In genomic region chr14:105045710-105046326, GRCh38 we compare ENCODE assay signal across 1 cellular context.
TF ChIP-seq lines count a peak whose summit lies in the region.

No MANE protein-coding gene starts in this region.

TF ChIP-seq in HEK293, 187 proteins besides CTCF, POLR2A, EP300 and RAD21 (continued from another document):
- TF ChIP-seq ZFP3 (tag by site-specific recombination; IDR thresholded peaks at IDR 0.05; ENCODE audit: low read depth) (no peak), BCL11A (tag by site-specific recombination; IDR thresholded peaks at IDR 0.05; ENCODE audit: low read depth) (no peak), MZF1 (tag by site-specific recombination; IDR thresholded peaks at IDR 0.05; ENCODE audit: borderline replicate concordance) (no peak), FEZF1 (tag by site-specific recombination; IDR thresholded peaks at IDR 0.05) (no peak), ZBTB17 (tag by site-specific recombination; IDR thresholded peaks at IDR 0.05) (no peak), ZNF558 (tag by site-specific recombination; IDR thresholded peaks at IDR 0.05) (no peak), ZNF211 (tag by site-specific recombination; IDR thresholded peaks at IDR 0.05; ENCODE audit: low read depth) (no peak), ZNF280D (tag by site-specific recombination; IDR thresholded peaks at IDR 0.05) (no peak), GLIS1 (tag by site-specific recombination; IDR thresholded peaks at IDR 0.05) (peak; percentile 44; the same call in 1 of the 2 replicates), ZNF626 (tag by site-specific recombination; IDR thresholded peaks at IDR 0.05) (no peak), KLF17 (tag by site-specific recombination; IDR thresholded peaks at IDR 0.05) (peak; percentile 86), ZNF670 (tag by site-specific recombination; IDR thresholded peaks at IDR 0.05; ENCODE audit: low read depth) (no peak), ZBTB1 (tag by site-specific recombination; IDR thresholded peaks at IDR 0.05) (no peak), ZNF449 (tag by site-specific recombination; IDR thresholded peaks at IDR 0.05) (no peak), ZNF214 (tag by site-specific recombination; IDR thresholded peaks at IDR 0.05; ENCODE audit: borderline replicate concordance) (no peak), ZNF366 (tag by site-specific recombination; conservative IDR thresholded peaks at IDR 0.05) (no peak), INSM2 (tag by site-specific recombination; IDR thresholded peaks at IDR 0.05) (no peak), HIC1 (tag by site-specific recombination; IDR thresholded peaks at IDR 0.05) (no peak), YY2 (tag by site-specific recombination; IDR thresholded peaks at IDR 0.05) (no peak), TRIM28 (IDR thresholded peaks at IDR 0.05; ENCODE audit: borderline replicate concordance, low read length) (no peak), ZNF24 (tag by site-specific recombination; IDR thresholded peaks at IDR 0.05) (no peak)
- TF ChIP-seq, protein P1, sequence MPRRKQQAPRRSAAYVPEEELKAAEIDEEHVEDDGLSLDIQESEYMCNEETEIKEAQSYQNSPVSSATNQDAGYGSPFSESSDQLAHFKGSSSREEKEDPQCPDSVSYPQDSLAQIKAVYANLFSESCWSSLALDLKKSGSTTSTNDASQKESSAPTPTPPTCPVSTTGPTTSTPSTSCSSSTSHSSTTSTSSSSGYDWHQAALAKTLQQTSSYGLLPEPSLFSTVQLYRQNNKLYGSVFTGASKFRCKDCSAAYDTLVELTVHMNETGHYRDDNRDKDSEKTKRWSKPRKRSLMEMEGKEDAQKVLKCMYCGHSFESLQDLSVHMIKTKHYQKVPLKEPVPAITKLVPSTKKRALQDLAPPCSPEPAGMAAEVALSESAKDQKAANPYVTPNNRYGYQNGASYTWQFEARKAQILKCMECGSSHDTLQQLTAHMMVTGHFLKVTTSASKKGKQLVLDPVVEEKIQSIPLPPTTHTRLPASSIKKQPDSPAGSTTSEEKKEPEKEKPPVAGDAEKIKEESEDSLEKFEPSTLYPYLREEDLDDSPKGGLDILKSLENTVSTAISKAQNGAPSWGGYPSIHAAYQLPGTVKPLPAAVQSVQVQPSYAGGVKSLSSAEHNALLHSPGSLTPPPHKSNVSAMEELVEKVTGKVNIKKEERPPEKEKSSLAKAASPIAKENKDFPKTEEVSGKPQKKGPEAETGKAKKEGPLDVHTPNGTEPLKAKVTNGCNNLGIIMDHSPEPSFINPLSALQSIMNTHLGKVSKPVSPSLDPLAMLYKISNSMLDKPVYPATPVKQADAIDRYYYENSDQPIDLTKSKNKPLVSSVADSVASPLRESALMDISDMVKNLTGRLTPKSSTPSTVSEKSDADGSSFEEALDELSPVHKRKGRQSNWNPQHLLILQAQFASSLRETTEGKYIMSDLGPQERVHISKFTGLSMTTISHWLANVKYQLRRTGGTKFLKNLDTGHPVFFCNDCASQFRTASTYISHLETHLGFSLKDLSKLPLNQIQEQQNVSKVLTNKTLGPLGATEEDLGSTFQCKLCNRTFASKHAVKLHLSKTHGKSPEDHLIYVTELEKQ (tag by site-specific recombination; IDR thresholded peaks at IDR 0.05; ENCODE audit: borderline replicate concordance) = no peak
- TF ChIP-seq, protein P2, sequence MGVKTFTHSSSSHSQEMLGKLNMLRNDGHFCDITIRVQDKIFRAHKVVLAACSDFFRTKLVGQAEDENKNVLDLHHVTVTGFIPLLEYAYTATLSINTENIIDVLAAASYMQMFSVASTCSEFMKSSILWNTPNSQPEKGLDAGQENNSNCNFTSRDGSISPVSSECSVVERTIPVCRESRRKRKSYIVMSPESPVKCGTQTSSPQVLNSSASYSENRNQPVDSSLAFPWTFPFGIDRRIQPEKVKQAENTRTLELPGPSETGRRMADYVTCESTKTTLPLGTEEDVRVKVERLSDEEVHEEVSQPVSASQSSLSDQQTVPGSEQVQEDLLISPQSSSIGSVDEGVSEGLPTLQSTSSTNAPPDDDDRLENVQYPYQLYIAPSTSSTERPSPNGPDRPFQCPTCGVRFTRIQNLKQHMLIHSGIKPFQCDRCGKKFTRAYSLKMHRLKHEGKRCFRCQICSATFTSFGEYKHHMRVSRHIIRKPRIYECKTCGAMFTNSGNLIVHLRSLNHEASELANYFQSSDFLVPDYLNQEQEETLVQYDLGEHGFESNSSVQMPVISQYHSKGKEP (tag by site-specific recombination; IDR thresholded peaks at IDR 0.05) = peak; percentile 63
- TF ChIP-seq, protein P3, sequence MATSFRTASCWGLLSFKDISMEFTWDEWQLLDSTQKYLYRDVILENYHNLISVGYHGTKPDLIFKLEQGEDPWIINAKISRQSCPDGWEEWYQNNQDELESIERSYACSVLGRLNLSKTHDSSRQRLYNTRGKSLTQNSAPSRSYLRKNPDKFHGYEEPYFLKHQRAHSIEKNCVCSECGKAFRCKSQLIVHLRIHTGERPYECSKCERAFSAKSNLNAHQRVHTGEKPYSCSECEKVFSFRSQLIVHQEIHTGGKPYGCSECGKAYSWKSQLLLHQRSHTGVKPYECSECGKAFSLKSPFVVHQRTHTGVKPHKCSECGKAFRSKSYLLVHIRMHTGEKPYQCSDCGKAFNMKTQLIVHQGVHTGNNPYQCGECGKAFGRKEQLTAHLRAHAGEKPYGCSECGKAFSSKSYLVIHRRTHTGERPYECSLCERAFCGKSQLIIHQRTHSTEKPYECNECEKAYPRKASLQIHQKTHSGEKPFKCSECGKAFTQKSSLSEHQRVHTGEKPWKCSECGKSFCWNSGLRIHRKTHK (tag by site-specific recombination; IDR thresholded peaks at IDR 0.05) = no peak
